31 cellular contexts compared by ENCODE assay signal in the genomic region with DNA sequence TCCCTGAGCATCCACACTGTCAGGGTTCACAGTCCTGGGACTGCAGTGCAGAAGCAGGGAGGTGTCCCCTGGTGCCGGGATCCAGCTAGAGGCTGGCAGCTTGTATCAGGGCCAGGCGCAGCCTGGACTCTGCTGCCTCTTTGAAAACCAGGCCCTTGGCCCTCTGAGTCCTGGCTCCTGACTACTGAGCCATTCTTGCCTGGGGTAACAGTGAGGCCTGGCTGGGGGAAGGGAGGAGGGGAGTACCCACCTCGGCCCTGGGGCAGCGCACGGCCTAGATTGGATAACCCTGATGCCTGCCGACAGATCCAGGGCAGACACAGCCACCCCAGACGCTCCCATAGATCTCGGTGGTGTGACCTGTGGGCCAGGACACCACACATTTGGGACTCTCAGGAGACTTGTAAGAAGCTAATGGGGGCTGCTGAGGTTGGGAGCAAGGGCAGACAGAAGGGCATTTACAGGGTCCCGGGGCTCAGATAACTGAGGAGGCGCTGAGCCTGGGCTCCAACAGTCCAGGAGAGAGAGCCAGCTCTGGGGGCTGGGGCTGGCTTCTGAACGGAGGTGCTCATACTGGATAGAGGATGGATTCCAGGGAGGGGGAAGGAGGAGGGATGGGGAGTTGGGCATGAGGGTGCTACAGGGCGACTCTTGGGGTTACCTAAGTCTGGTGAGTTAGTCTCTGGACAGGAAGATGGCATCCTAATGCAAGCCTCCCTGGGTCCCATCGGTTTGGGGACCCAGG. TPM values are rescaled to one million over a fixed set of nuclear protein-coding genes. Genes with fewer than 3 reads are reported as not detected.
DNase-seq lines count a peak whose midpoint lies in the region; ATAC-seq, FAIRE-seq and TF ChIP-seq lines count a peak whose summit lies in the region.
"Had no signal": no experiment of that assay in that cellular context is flagged by ENCODE, and none has a peak within 500 bp of the region (broad histone marks: within the 10 kb centered on the region; RNA-seq: fewer than 3 reads in every experiment).

No MANE protein-coding gene starts in this region.

- no peak overlapping the region for H3K4me3 ChIP-seq in SK-N-SH (ENCODE audit: low read depth in 2 of 2, low read length in 1 of 2)
- H3K4me3 ChIP-seq in bronchial epithelial cell (ENCODE audit: low read depth, low read length) = no peak overlapping the region
- no peak overlapping the region for H3K4me3 ChIP-seq in uterus
- no peak overlapping the region for H3K4me3 ChIP-seq in suprapubic skin

- H3F3A ChIP-seq in SK-N-SH (replicated peaks; ENCODE audit: insufficient read depth) = no peaks in the 10 kb centered on the region

- no peaks in the 10 kb centered on the region for H3K27me3 ChIP-seq in SK-N-SH (ENCODE audit: insufficient read depth)
- H3K27me3 ChIP-seq in bronchial epithelial cell (ENCODE audit: control insufficient read depth, insufficient read depth, low read length) = no peaks in the 10 kb centered on the region
- no peaks in the 10 kb centered on the region for H3K27me3 ChIP-seq in uterus
- no peaks in the 10 kb centered on the region for H3K27me3 ChIP-seq in suprapubic skin
- H3K27me3 ChIP-seq: breast epithelium, gastrocnemius medialis had no signal

- H4K20me1 ChIP-seq in SK-N-SH (ENCODE audit: insufficient read depth) = no peaks in the 10 kb centered on the region

- no peaks in the 10 kb centered on the region for H3K9me2 ChIP-seq in SK-N-SH

- no peak for TF ChIP-seq CTCF in SK-N-SH (IDR thresholded peaks at IDR 0.05)
- TF ChIP-seq CTCF in bronchial epithelial cell (IDR thresholded peaks at IDR 0.05; ENCODE audit: insufficient read depth, low read length, severe bottlenecking) = no peak
- TF ChIP-seq CTCF in uterus (IDR thresholded peaks at IDR 0.05) = no peak
- TF ChIP-seq CTCF in suprapubic skin (IDR thresholded peaks at IDR 0.05) = no peak

- peak; percentile 79 for FAIRE-seq in bronchial epithelial cell (lab: Jason Lieb, UNC)
- FAIRE-seq: endometrium had no signal

- H3K4me1 ChIP-seq in SK-N-SH (ENCODE audit: control insufficient read depth in 1 of 2, insufficient read depth in 2 of 2, low read depth in 1 of 2, low read length in 1 of 2) = peaks cover 4 to 27% of the 10 kb centered on the region in 2 experiments; a peak in 1 of 4 replicates
- H3K4me1 ChIP-seq in uterus = no peaks in the 10 kb centered on the region
- peaks cover 11% of the 10 kb centered on the region for H3K4me1 ChIP-seq in suprapubic skin

- 93% methylated on average over 7 of the region's 13 CpGs for WGBS in SK-N-SH (ENCODE audit: low lambda C conversion rate)
- 88% methylated on average over 7 of the region's 13 CpGs for WGBS in suprapubic skin

- TF ChIP-seq POLR2A in uterus (IDR thresholded peaks at IDR 0.05) = no peak
- TF ChIP-seq POLR2A in suprapubic skin (IDR thresholded peaks at IDR 0.05) = no peak

- H3K9ac ChIP-seq in SK-N-SH = no peak overlapping the region

- TF ChIP-seq EP300 in SK-N-SH (IDR thresholded peaks at IDR 0.05; ENCODE audit: borderline replicate concordance in 1 of 2, low read depth in 1 of 2, low read length in 1 of 2) (no peak), suprapubic skin (IDR thresholded peaks at IDR 0.05) (no peak)

- H3K4me2 ChIP-seq in SK-N-SH = no peak overlapping the region

- intact Hi-C loops in uterus (cut with DNase I; ENCODE audit: low total_unique reads) = no loop called here

- no peaks in the 10 kb centered on the region for H3K79me2 ChIP-seq in SK-N-SH (ENCODE audit: insufficient read depth)

- TF ChIP-seq RAD21 in SK-N-SH (IDR thresholded peaks at IDR 0.05; ENCODE audit: low read length) = no peak

- DNase-seq in SK-N-SH = peak; percentile 77
- DNase-seq in bronchial epithelial cell (ENCODE audit: low read depth) = no peak
- peak; percentile 44 for DNase-seq in medulla oblongata (ENCODE audit: extremely low spot score)
- no peak for DNase-seq in uterus
- DNase-seq in NCI-H2029 (lab: John Stamatoyannopoulos, UW) = no peak
- no peak for DNase-seq in activated T-cell treated with anti-CD3 and anti-CD28 coated beads for 4 hours
- no peak for DNase-seq in suprapubic skin (ENCODE audit: low spot score in 2 of 2)
- DNase-seq: activated CD4-positive, alpha-beta T cell treated with anti-CD3 and anti-CD28 coated beads, Interleukin-2, amount 50 U/mL, for 48 hours; activated CD8-positive, alpha-beta memory T cell treated with anti-CD3 and anti-CD28 coated beads, Interleukin-2, amount 50 U/mL, for 4 hours; activated naive CD4-positive, alpha-beta T cell treated with anti-CD3 and anti-CD28 coated beads, Interleukin-2, amount 50 U/mL, for 16 hours; amniotic stem cell; CD4-positive, alpha-beta T cell; dermis blood vessel endothelial cell; EL; GOT3; immature natural killer cell; naive thymus-derived CD4-positive, alpha-beta T cell; NCI-H1694 treated with DMSO at 0.1 percent for 48 hours; NCI-H526 treated with DMSO at 0.1 percent for 48 hours; SHP77 treated with DMSO at 0.1 percent for 48 hours; T-cell had no signal

- H2AFZ ChIP-seq in SK-N-SH (ENCODE audit: low read depth) = no peak overlapping the region

- no peaks in the 10 kb centered on the region for H3K9me3 ChIP-seq in SK-N-SH
- H3K9me3 ChIP-seq in uterus = no peaks in the 10 kb centered on the region
- no peaks in the 10 kb centered on the region for H3K9me3 ChIP-seq in suprapubic skin
- H3K9me3 ChIP-seq: breast epithelium, gastrocnemius medialis had no signal

- H3K36me3 ChIP-seq in SK-N-SH (replicated peaks in 1 of 2; ENCODE audit: control insufficient read depth in 1 of 2, insufficient read depth in 2 of 2, low read length in 1 of 2) (no peaks in the 10 kb centered on the region), bronchial epithelial cell (ENCODE audit: control insufficient read depth, insufficient read depth, low read length) (no peaks in the 10 kb centered on the region), uterus (no peaks in the 10 kb centered on the region), suprapubic skin (no peaks in the 10 kb centered on the region)
- H3K36me3 ChIP-seq: breast epithelium, gastrocnemius medialis had no signal

- CTCF ChIA-PET in SK-N-SH (lab: Yijun Ruan, JAX) = interaction anchor here (0.5 to 3.7 kb wide), 9 partner anchors 10 to 716 kb away, joined by 3 to 36 read pairs (median 4); no protein-coding TSS in a partner anchor

- H3K27ac ChIP-seq in SK-N-SH (ENCODE audit: low read depth in 2 of 2, low read length in 1 of 2) = peak overlapping the region in 1 of 2 experiments; percentile 60; a peak in 2 of 4 replicates
- peak overlapping the region; percentile 47 to 67 for H3K27ac ChIP-seq in uterus
- H3K27ac ChIP-seq in suprapubic skin = no peak overlapping the region
- H3K27ac ChIP-seq: 22Rv1 had no signal

- POLR2A ChIA-PET in SK-N-SH (lab: Yijun Ruan, JAX) = interaction anchor here (0.6 kb wide), 1 partner anchor 55 kb away, joined by 3 read pairs; no protein-coding TSS in a partner anchor

- ATAC-seq in SK-N-SH treated with all-trans-retinoic acid at 6 μM for 48 hours = no peak
- ATAC-seq: activated CD4-positive, CD25-positive, alpha-beta regulatory T cell treated with anti-CD3 and anti-CD28 coated beads, Interleukin-2, amount 50 U/mL, for 24 hours; activated T-helper 17 cell treated with anti-CD3 and anti-CD28 coated beads, Interleukin-2, amount 50 U/mL, for 72 hours; gastrocnemius medialis; left lobe of liver; naive thymus-derived CD4-positive, alpha-beta T cell; Panc1; T-cell had no signal

TF ChIP-seq in SK-N-SH, 30 proteins besides CTCF, POLR2A, EP300 and RAD21 (continues in another document):
- TF ChIP-seq SMC3 (IDR thresholded peaks at IDR 0.05; ENCODE audit: low read depth, low read length) (no peak), ELF1 (IDR thresholded peaks at IDR 0.05) (no peak), FOSL2 (IDR thresholded peaks at IDR 0.05; ENCODE audit: borderline replicate concordance, low read depth) (no peak), CHD2 (IDR thresholded peaks at IDR 0.05; ENCODE audit: low read length, partially characterized antibody) (peak; percentile 20)
- TF ChIP-seq, protein P1, sequence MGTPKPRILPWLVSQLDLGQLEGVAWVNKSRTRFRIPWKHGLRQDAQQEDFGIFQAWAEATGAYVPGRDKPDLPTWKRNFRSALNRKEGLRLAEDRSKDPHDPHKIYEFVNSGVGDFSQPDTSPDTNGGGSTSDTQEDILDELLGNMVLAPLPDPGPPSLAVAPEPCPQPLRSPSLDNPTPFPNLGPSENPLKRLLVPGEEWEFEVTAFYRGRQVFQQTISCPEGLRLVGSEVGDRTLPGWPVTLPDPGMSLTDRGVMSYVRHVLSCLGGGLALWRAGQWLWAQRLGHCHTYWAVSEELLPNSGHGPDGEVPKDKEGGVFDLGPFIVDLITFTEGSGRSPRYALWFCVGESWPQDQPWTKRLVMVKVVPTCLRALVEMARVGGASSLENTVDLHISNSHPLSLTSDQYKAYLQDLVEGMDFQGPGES (IDR thresholded peaks at IDR 0.05; ENCODE audit: low read depth, low read length) = no peak

TF ChIP-seq in SK-N-SH treated with all-trans-retinoic acid at 6 μM for 48 hours, 23 proteins besides CTCF, POLR2A, EP300 and RAD21:
- TF ChIP-seq RARB (CRISPR knock-in tag; IDR thresholded peaks at IDR 0.05) (no peak), ZNF8 (CRISPR knock-in tag; IDR thresholded peaks at IDR 0.05) (no peak), TOX (CRISPR knock-in tag; IDR thresholded peaks at IDR 0.05; ENCODE audit: borderline replicate concordance) (no peak)

RNA-seq across cellular contexts. Expression of a gene that starts 30.5 kb away (rescaled TPM):
- polyA plus RNA-seq in SK-N-SH (2012; rRNA removed) = 0.03 and 0.10 TPM in 2 replicates
- 0.01 TPM in 1 of 2 replicates, not detected in the other for polyA plus RNA-seq in SK-N-SH (2012; cell fraction: cytosol; rRNA removed)
- polyA plus RNA-seq in SK-N-SH (2012; cell fraction: nucleus; rRNA removed) = 0.23 and 0.27 TPM in 2 replicates
- total RNA-seq in bronchial epithelial cell (2.4 and 5.0 TPM in 2 replicates), uterus (1 to 10 TPM in 1 of 4 donors, under 1 TPM in 1, not detected in 2; 0.52 to 1.5 TPM), suprapubic skin (10 to 100 TPM; 25.0 to 45.9 (median 32.3) TPM)
- polyA plus RNA-seq: immature natural killer cell; naive thymus-derived CD4-positive, alpha-beta T cell had no signal

RNA-seq across cellular contexts. Expression of a gene that starts 59.7 kb away (rescaled TPM):
- polyA plus RNA-seq in SK-N-SH (2012; rRNA removed) = 0.02 and 0.05 TPM in 2 replicates
- 0.12 and 0.13 TPM in 2 replicates for polyA plus RNA-seq in SK-N-SH (2012; cell fraction: cytosol; rRNA removed)
- polyA plus RNA-seq in SK-N-SH (2012; cell fraction: nucleus; rRNA removed) = 0.04 and 0.10 TPM in 2 replicates
- total RNA-seq in bronchial epithelial cell (not detected in 2 replicates), uterus (under 1 TPM in 1 of 4 donors, not detected in 3; 0.28 TPM), suprapubic skin (under 1 TPM in 2 of 4 donors, not detected in 2; 0.11 to 0.40 TPM)
- total RNA-seq: dermis blood vessel endothelial cell, gastrocnemius medialis, left lobe of liver, omental fat pad had no signal

Comparison
In these comparisons a context has a peak if more than half of its experiments do, and no peak if none do; other contexts are left out.
1. DNase-seq: peak in SK-N-SH (single experiment) and medulla oblongata (single experiment); none in bronchial epithelial cell (single experiment), uterus (0 of 2), NCI-H2029 (single experiment), activated T-cell treated with anti-CD3 and anti-CD28 coated beads for 4 hours (single experiment) and suprapubic skin (0 of 2).